Comparison of ENCODE assay signal across 1 cellular context in genomic region chr1:24294228-24294672, GRCh38.
TF ChIP-seq lines count a peak whose summit lies in the region.

No MANE protein-coding gene starts in this region.

TF ChIP-seq in HepG2, 621 proteins besides CTCF, POLR2A, EP300 and RAD21 (continued from another document):
- TF ChIP-seq ZNF407 (CRISPR knock-in tag; IDR thresholded peaks at IDR 0.05; ENCODE audit: not compliant biosample characterization) (no peak), EHMT2 (IDR thresholded peaks at IDR 0.05; ENCODE audit: borderline replicate concordance, low read depth, low read length) (no peak)
